Comparison of ENCODE assay signal across 1 cellular context in genomic region chr2:231003186-231003585, GRCh38.
TF ChIP-seq lines count a peak whose summit lies in the region.

No MANE protein-coding gene starts in this region.

TF ChIP-seq in HepG2, 621 proteins besides CTCF, POLR2A, EP300 and RAD21:
- TF ChIP-seq ATF7 (IDR thresholded peaks at IDR 0.05) (0 out of 2 replicates have a peak, but pooled peaks have one; percentile 3), ATF7 (CRISPR knock-in tag; IDR thresholded peaks at IDR 0.05) (no peak), SRSF4 (IDR thresholded peaks at IDR 0.05; ENCODE audit: low read depth, low read length, poor library complexity, severe bottlenecking) (no peak), ZFP37 (CRISPR knock-in tag; IDR thresholded peaks at IDR 0.05; ENCODE audit: borderline replicate concordance) (no peak)
